Comparison of ENCODE assay signal across 10 cellular contexts in the genomic region with DNA sequence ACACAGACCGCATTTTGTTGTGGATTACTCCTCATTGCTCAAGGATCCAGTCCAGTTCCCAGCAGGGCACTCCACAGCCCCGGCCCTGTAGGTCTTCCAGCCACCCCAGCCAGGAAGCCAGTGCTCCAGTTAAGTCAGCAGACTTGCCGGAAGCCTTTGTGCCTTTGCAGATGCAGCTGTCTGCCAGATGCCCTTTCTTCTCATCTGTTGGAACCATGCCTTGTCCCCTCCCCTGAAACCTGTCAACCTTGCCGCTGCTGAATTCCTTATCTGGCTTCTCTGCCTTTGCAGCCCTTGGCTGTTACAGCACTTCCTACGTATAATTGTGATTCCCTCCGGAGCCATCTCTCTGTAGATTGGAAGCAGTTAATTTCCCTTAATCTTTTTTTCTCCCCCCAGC. TPM values are rescaled to one million over a fixed set of nuclear protein-coding genes. Genes with fewer than 3 reads are reported as not detected.
DNase-seq lines count a peak whose midpoint lies in the region; TF ChIP-seq lines count a peak whose summit lies in the region.
"Had no signal": no experiment of that assay in that cellular context is flagged by ENCODE, and none has a peak within 500 bp of the region (broad histone marks: within the 10 kb centered on the region; RNA-seq: fewer than 3 reads in every experiment).

No MANE protein-coding gene starts in this region.

- H3K27ac ChIP-seq in fibroblast of lung (ENCODE audit: insufficient read depth, low read length), result no peak overlapping the region

- in situ Hi-C loops in G401 (cut with HindIII; ENCODE audit: low sequenced_read_pairs), result no loop called here

- no peaks in the 10 kb centered on the region for H3K79me2 ChIP-seq in fibroblast of lung (ENCODE audit: control insufficient read depth, insufficient read depth, low read length)

- H3K27me3 ChIP-seq in fibroblast of lung (ENCODE audit: control insufficient read depth, insufficient read depth, low read length), result no peaks in the 10 kb centered on the region

- H3K4me1 ChIP-seq in fibroblast of lung (ENCODE audit: control insufficient read depth, extremely low read depth, insufficient read depth, low read length), result no peaks in the 10 kb centered on the region

- H3K4me2 ChIP-seq in fibroblast of lung (ENCODE audit: extremely low read depth, insufficient read depth, low read length), result no peak overlapping the region

- no peak overlapping the region for H3K9ac ChIP-seq in fibroblast of lung (ENCODE audit: insufficient read depth, low read length)

- H4K20me1 ChIP-seq in fibroblast of lung (ENCODE audit: control insufficient read depth, extremely low read depth, insufficient read depth, low read length), result no peaks in the 10 kb centered on the region

- H2AFZ ChIP-seq in fibroblast of lung (ENCODE audit: low read length), result no peak overlapping the region

- no peaks in the 10 kb centered on the region for H3K9me3 ChIP-seq in fibroblast of lung (ENCODE audit: control insufficient read depth, insufficient read depth, low read depth, low read length)

- H3K36me3 ChIP-seq in fibroblast of lung (ENCODE audit: control insufficient read depth, insufficient read depth, low read length), result no peaks in the 10 kb centered on the region

- DNase-seq in G401 (ENCODE audit: low spot score) (peak; percentile 8), RPMI8226 (peak; percentile 33), fibroblast of lung (ENCODE audit: low read depth in 2 of 2) (peak; percentile 42 to 55), nucleus accumbens (lab: John Stamatoyannopoulos, UW) (peak in 41 of 56 donors; percentile 7 to 68 (median 28)), NOMO-1 treated with dmso at 0.1 percent for 144 hours (lab: John Stamatoyannopoulos, UW; ENCODE audit: unreplicated experiment) (no peak), COLO829 (ENCODE audit: low spot score) (no peak), HT-29 (ENCODE audit: low spot score) (no peak)
- DNase-seq in activated CD4-positive, alpha-beta T cell treated with anti-CD3 and anti-CD28 coated beads, Interleukin-2, amount 50 U/mL, for 1 hour, result no peak
- DNase-seq: activated CD4-positive, alpha-beta T cell treated with anti-CD3 and anti-CD28 coated beads, Interleukin-2, amount 10 ng/mL, durations not matched to agents 7 days and 5 days; effector CD4-positive, alpha-beta T cell had no signal

- H3K4me3 ChIP-seq in fibroblast of lung (replicated peaks in 1 of 4; ENCODE audit: control extremely low read depth in 1 of 4, insufficient read depth in 1 of 4, low read depth in 3 of 4, low read length in 4 of 4), result no peak overlapping the region

- TF ChIP-seq CTCF in fibroblast of lung (conservative IDR thresholded peaks at IDR 0.05 in 1 of 2, IDR thresholded peaks at IDR 0.05 in 1 of 2; ENCODE audit: low read depth in 1 of 2, low read length in 2 of 2), result no peak

RNA-seq across cellular contexts. Expression of gene PSAT1, which starts 28.4 kb away (rescaled TPM):
- total RNA-seq in G401 (2014; rRNA removed; shearing (Covaris generic)), result 222 and 268 TPM in 2 replicates
- 85.0 and 115 TPM in 2 replicates for total RNA-seq in fibroblast of lung
- 46.6 and 74.6 TPM in 2 replicates for polyA plus RNA-seq in fibroblast of lung
- 35.3 and 54.2 TPM in 2 replicates for polyA plus RNA-seq in fibroblast of lung (2012)
- 29.1 and 31.6 TPM in 2 replicates for polyA minus RNA-seq in fibroblast of lung (ENCODE audit: low replicate concordance)
- 52.5 and 56.8 TPM in 2 replicates for total RNA-seq in HT-29 (2014; rRNA removed; shearing (Covaris generic))

Comparison
In these comparisons a context has a peak if more than half of its experiments do, and no peak if none do; other contexts are left out.
1. DNase-seq: peak in G401 (single experiment), RPMI8226 (single experiment), fibroblast of lung (2 of 2) and nucleus accumbens (41 of 56); none in NOMO-1 treated with dmso at 0.1 percent for 144 hours (single experiment), COLO829 (single experiment), HT-29 (single experiment) and activated CD4-positive, alpha-beta T cell treated with anti-CD3 and anti-CD28 coated beads, Interleukin-2, amount 50 U/mL, for 1 hour (single experiment).